1 cellular context compared by ENCODE assay signal in genomic region chr3:55648591-55649318, GRCh38.
TF ChIP-seq lines count a peak whose summit lies in the region.

No MANE protein-coding gene starts in this region.

TF ChIP-seq in H1, 55 proteins besides CTCF, POLR2A, EP300 and RAD21:
- TF ChIP-seq HDAC6 (IDR thresholded peaks at IDR 0.05; ENCODE audit: low read depth, low read length) (no peak), CTBP2 (IDR thresholded peaks at IDR 0.05; ENCODE audit: borderline replicate concordance, insufficient read depth, insufficient read length, low read length) (peak; percentile 24), YY1 (IDR thresholded peaks at IDR 0.05; ENCODE audit: low read depth, low read length) (no peak; the same call in 1 of the 2 replicates), RFX5 (IDR thresholded peaks at IDR 0.05; ENCODE audit: borderline replicate concordance, low read depth, low read length) (no peak), JUND (IDR thresholded peaks at IDR 0.05; ENCODE audit: low read length) (no peak), POLR2AphosphoS5 (IDR thresholded peaks at IDR 0.05; ENCODE audit: low read depth, low read length) (no peak), SP2 (IDR thresholded peaks at IDR 0.05; ENCODE audit: low read length) (no peak), RBBP5 (IDR thresholded peaks at IDR 0.05; ENCODE audit: borderline replicate concordance, low read depth, low read length) (peak; percentile 93; the same call in 1 of the 2 replicates), SRF (IDR thresholded peaks at IDR 0.05; ENCODE audit: low read depth, low read length) (no peak), ASH2L (IDR thresholded peaks at IDR 0.05; ENCODE audit: low read length) (peak; percentile 64), GABPA (IDR thresholded peaks at IDR 0.05; ENCODE audit: borderline replicate concordance, insufficient read depth, low read length) (no peak), TCF12 (IDR thresholded peaks at IDR 0.05; ENCODE audit: low read depth, low read length) (peak; percentile 92), KDM5A (IDR thresholded peaks at IDR 0.05; ENCODE audit: low read length) (no peak), SUZ12 (IDR thresholded peaks at IDR 0.05; ENCODE audit: low read length) (no peak), TEAD4 (IDR thresholded peaks at IDR 0.05; ENCODE audit: low read depth, low read length) (peak; percentile 96), NANOG (IDR thresholded peaks at IDR 0.05; ENCODE audit: insufficient read depth, low read depth, low read length, poor library complexity, severe bottlenecking) (peak; percentile 39), BCL11A (IDR thresholded peaks at IDR 0.05; ENCODE audit: low read depth in 2 of 2, low read length in 2 of 2) (peak; percentile 7 to 47), SP1 (IDR thresholded peaks at IDR 0.05; ENCODE audit: low read depth, low read length) (peak; percentile 78), HDAC2 (IDR thresholded peaks at IDR 0.05; ENCODE audit: borderline replicate concordance in 1 of 2, low read depth in 2 of 2, low read length in 2 of 2) (peak in 1 of 2 experiments; percentile 93; a peak in 1 of 4 replicates), BRCA1 (IDR thresholded peaks at IDR 0.05; ENCODE audit: low read depth, low read length) (no peak), POU5F1 (IDR thresholded peaks at IDR 0.05; ENCODE audit: low read depth, low read length) (peak; percentile 81; the same call in 1 of the 2 replicates), MAFK (IDR thresholded peaks at IDR 0.05; ENCODE audit: low read depth, low read length) (peak; percentile 79; the same call in 1 of the 2 replicates), RNF2 (IDR thresholded peaks at IDR 0.05; ENCODE audit: borderline replicate concordance, low read depth, low read length, missing control alignments, poor library complexity, severe bottlenecking) (no peak), TBP (IDR thresholded peaks at IDR 0.05; ENCODE audit: low read depth, low read length) (no peak), BACH1 (IDR thresholded peaks at IDR 0.05; ENCODE audit: low read length) (peak; percentile 47; the same call in 1 of the 2 replicates), E2F6 (IDR thresholded peaks at IDR 0.05) (no peak), SIN3A (conservative IDR thresholded peaks at IDR 0.05 in 1 of 2, IDR thresholded peaks at IDR 0.05 in 1 of 2; ENCODE audit: low read depth in 1 of 2, low read length in 2 of 2) (peak in 1 of 2 experiments; percentile 90; a peak in 2 of 4 replicates), KDM1A (IDR thresholded peaks at IDR 0.05; ENCODE audit: borderline replicate concordance, low read length) (peak; percentile 34; the same call in 1 of the 2 replicates), ZNF274 (IDR thresholded peaks at IDR 0.05; ENCODE audit: borderline replicate concordance, extremely low read depth, low read length) (no peak)
- TF ChIP-seq, protein P1, sequence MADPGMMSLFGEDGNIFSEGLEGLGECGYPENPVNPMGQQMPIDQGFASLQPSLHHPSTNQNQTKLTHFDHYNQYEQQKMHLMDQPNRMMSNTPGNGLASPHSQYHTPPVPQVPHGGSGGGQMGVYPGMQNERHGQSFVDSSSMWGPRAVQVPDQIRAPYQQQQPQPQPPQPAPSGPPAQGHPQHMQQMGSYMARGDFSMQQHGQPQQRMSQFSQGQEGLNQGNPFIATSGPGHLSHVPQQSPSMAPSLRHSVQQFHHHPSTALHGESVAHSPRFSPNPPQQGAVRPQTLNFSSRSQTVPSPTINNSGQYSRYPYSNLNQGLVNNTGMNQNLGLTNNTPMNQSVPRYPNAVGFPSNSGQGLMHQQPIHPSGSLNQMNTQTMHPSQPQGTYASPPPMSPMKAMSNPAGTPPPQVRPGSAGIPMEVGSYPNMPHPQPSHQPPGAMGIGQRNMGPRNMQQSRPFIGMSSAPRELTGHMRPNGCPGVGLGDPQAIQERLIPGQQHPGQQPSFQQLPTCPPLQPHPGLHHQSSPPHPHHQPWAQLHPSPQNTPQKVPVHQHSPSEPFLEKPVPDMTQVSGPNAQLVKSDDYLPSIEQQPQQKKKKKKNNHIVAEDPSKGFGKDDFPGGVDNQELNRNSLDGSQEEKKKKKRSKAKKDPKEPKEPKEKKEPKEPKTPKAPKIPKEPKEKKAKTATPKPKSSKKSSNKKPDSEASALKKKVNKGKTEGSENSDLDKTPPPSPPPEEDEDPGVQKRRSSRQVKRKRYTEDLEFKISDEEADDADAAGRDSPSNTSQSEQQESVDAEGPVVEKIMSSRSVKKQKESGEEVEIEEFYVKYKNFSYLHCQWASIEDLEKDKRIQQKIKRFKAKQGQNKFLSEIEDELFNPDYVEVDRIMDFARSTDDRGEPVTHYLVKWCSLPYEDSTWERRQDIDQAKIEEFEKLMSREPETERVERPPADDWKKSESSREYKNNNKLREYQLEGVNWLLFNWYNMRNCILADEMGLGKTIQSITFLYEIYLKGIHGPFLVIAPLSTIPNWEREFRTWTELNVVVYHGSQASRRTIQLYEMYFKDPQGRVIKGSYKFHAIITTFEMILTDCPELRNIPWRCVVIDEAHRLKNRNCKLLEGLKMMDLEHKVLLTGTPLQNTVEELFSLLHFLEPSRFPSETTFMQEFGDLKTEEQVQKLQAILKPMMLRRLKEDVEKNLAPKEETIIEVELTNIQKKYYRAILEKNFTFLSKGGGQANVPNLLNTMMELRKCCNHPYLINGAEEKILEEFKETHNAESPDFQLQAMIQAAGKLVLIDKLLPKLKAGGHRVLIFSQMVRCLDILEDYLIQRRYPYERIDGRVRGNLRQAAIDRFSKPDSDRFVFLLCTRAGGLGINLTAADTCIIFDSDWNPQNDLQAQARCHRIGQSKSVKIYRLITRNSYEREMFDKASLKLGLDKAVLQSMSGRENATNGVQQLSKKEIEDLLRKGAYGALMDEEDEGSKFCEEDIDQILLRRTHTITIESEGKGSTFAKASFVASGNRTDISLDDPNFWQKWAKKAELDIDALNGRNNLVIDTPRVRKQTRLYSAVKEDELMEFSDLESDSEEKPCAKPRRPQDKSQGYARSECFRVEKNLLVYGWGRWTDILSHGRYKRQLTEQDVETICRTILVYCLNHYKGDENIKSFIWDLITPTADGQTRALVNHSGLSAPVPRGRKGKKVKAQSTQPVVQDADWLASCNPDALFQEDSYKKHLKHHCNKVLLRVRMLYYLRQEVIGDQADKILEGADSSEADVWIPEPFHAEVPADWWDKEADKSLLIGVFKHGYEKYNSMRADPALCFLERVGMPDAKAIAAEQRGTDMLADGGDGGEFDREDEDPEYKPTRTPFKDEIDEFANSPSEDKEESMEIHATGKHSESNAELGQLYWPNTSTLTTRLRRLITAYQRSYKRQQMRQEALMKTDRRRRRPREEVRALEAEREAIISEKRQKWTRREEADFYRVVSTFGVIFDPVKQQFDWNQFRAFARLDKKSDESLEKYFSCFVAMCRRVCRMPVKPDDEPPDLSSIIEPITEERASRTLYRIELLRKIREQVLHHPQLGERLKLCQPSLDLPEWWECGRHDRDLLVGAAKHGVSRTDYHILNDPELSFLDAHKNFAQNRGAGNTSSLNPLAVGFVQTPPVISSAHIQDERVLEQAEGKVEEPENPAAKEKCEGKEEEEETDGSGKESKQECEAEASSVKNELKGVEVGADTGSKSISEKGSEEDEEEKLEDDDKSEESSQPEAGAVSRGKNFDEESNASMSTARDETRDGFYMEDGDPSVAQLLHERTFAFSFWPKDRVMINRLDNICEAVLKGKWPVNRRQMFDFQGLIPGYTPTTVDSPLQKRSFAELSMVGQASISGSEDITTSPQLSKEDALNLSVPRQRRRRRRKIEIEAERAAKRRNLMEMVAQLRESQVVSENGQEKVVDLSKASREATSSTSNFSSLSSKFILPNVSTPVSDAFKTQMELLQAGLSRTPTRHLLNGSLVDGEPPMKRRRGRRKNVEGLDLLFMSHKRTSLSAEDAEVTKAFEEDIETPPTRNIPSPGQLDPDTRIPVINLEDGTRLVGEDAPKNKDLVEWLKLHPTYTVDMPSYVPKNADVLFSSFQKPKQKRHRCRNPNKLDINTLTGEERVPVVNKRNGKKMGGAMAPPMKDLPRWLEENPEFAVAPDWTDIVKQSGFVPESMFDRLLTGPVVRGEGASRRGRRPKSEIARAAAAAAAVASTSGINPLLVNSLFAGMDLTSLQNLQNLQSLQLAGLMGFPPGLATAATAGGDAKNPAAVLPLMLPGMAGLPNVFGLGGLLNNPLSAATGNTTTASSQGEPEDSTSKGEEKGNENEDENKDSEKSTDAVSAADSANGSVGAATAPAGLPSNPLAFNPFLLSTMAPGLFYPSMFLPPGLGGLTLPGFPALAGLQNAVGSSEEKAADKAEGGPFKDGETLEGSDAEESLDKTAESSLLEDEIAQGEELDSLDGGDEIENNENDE (IDR thresholded peaks at IDR 0.05; ENCODE audit: insufficient replicate concordance, low read length): peak; percentile 63
